Comparison of ENCODE assay signal across 8 cellular contexts in genomic region chr15:68114356-68114755, GRCh38.
DNase-seq lines count a peak whose midpoint lies in the region; ATAC-seq, FAIRE-seq and TF ChIP-seq lines count a peak whose summit lies in the region.

No MANE protein-coding gene starts in this region.

- 0% methylated on average over 1 of the region's 1 CpG for WGBS in GM23248 (ENCODE audit: low coverage in 1 of 2, low lambda C conversion rate in 2 of 2, missing lambda C conversion rate in 2 of 2), 2 experiments
- WGBS in small intestine, 3 donors, result 0% methylated on average over 1 of the region's 1 CpG

- H3K9ac ChIP-seq in GM23248 (peak overlapping the region; percentile 80), SU-DHL-6 (ENCODE audit: low read length) (0 out of 2 replicates have a peak overlapping the region, but pooled peaks have one; percentile 9), colonic mucosa (ENCODE audit: low read depth in 2 of 2, low read length in 2 of 2) (no peak overlapping the region)

- no peaks in the 10 kb centered on the region for H3K36me3 ChIP-seq in GM23248 (ENCODE audit: low read depth)
- H3K36me3 ChIP-seq in SU-DHL-6 (ENCODE audit: low read length), result no peaks in the 10 kb centered on the region
- no peaks in the 10 kb centered on the region for H3K36me3 ChIP-seq in small intestine (ENCODE audit: control insufficient read depth in 2 of 2, insufficient read depth in 2 of 2, low read length in 2 of 2)
- no peaks in the 10 kb centered on the region for H3K36me3 ChIP-seq in colonic mucosa

- H3K9me3 ChIP-seq in GM23248 (ENCODE audit: low read depth) (no peaks in the 10 kb centered on the region), SU-DHL-6 (ENCODE audit: insufficient read depth, low read length) (no peaks in the 10 kb centered on the region), small intestine (ENCODE audit: control insufficient read depth, low read depth) (no peaks in the 10 kb centered on the region), colonic mucosa (no peaks in the 10 kb centered on the region)

- H2AFZ ChIP-seq in GM23248 (peak overlapping the region; percentile 4; the same call in 1 of the 2 replicates), SU-DHL-6 (ENCODE audit: low read depth, low read length, severe bottlenecking) (no peak overlapping the region)

- DNase-seq in GM23248, result peak; percentile 68
- peak in 1 of 2 donors; percentile 8 for DNase-seq in frontal cortex (ENCODE audit: low spot score in 2 of 2)
- peak; percentile 25 for DNase-seq in small intestine
- DNase-seq in SKM-1 treated with dmso at 0.1 percent for 144 hours (lab: John Stamatoyannopoulos, UW; ENCODE audit: unreplicated experiment), result no peak
- DNase-seq in colonic mucosa, result no peak

- H4K20me1 ChIP-seq in GM23248 (ENCODE audit: insufficient read depth) (no peaks in the 10 kb centered on the region), SU-DHL-6 (ENCODE audit: low read depth, low read length) (peaks cover 6% of the 10 kb centered on the region; the same call in 1 of the 2 replicates)

- intact Hi-C loops in colonic mucosa (cut with DNase I), result no loop called here

- H3K79me2 ChIP-seq in GM23248 (ENCODE audit: insufficient read depth) (peaks cover 100% of the 10 kb centered on the region), SU-DHL-6 (ENCODE audit: insufficient read depth, low read length) (peaks cover 89% of the 10 kb centered on the region)

- H3K4me1 ChIP-seq in GM23248 (ENCODE audit: insufficient read depth), result peaks cover 26% of the 10 kb centered on the region
- H3K4me1 ChIP-seq in small intestine (ENCODE audit: control insufficient read depth in 2 of 2, insufficient read depth in 1 of 2, low read depth in 1 of 2, low read length in 1 of 2), result peaks cover 0 to 6% of the 10 kb centered on the region in 2 donors
- peaks cover 4% of the 10 kb centered on the region for H3K4me1 ChIP-seq in colonic mucosa

- ATAC-seq in GM19324 (IDR thresholded peaks at IDR 0.05; ENCODE audit: low FRiP score, unreplicated experiment), result no peak
- no peak for ATAC-seq in GM18502 (IDR thresholded peaks at IDR 0.05; ENCODE audit: poor library complexity, unreplicated experiment)

- H3K4me2 ChIP-seq in GM23248 (ENCODE audit: unreplicated experiment) (peak overlapping the region; percentile 100), SU-DHL-6 (ENCODE audit: low read depth, low read length, poor library complexity, severe bottlenecking) (peak overlapping the region; percentile 79)

- H3K27me3 ChIP-seq in GM23248 (replicated peaks; ENCODE audit: insufficient read depth), result no peaks in the 10 kb centered on the region
- H3K27me3 ChIP-seq in SU-DHL-6 (ENCODE audit: low read length), result no peaks in the 10 kb centered on the region
- no peaks in the 10 kb centered on the region for H3K27me3 ChIP-seq in small intestine (ENCODE audit: control insufficient read depth in 2 of 2, insufficient read depth in 2 of 2, low read length in 2 of 2)
- no peaks in the 10 kb centered on the region for H3K27me3 ChIP-seq in colonic mucosa

- peak; percentile 6 for FAIRE-seq in frontal cortex (lab: Jason Lieb, UNC)
- FAIRE-seq in small intestine (lab: Jason Lieb, UNC), result no peak

- peaks cover 24% of the 10 kb centered on the region for H3F3A ChIP-seq in GM23248 (ENCODE audit: insufficient read depth)
- H3F3A ChIP-seq in SU-DHL-6 (ENCODE audit: insufficient read depth), result no peaks in the 10 kb centered on the region

- TF ChIP-seq CTCF in SU-DHL-6 (IDR thresholded peaks at IDR 0.05; ENCODE audit: insufficient read depth, low read length, poor library complexity, severe bottlenecking) (no peak), colonic mucosa (IDR thresholded peaks at IDR 0.05) (no peak)

- in situ Hi-C loops in GM23248 (cut with MboI), result no loop called here

- no peaks in the 10 kb centered on the region for H3K9me2 ChIP-seq in GM23248 (ENCODE audit: insufficient read depth)
- no peaks in the 10 kb centered on the region for H3K9me2 ChIP-seq in SU-DHL-6 (replicated peaks; ENCODE audit: insufficient read depth, low read length)

- H3K4me3 ChIP-seq in GM23248 (peak overlapping the region; percentile 78), SU-DHL-6 (ENCODE audit: insufficient read depth, low read length, poor library complexity, severe bottlenecking) (peak overlapping the region; percentile 19), small intestine (ENCODE audit: low read depth in 1 of 2, low read length in 2 of 2) (no peak overlapping the region), colonic mucosa (no peak overlapping the region)

- H3K27ac ChIP-seq in GM23248 (peak overlapping the region; percentile 68), SU-DHL-6 (ENCODE audit: low read depth, low read length) (no peak overlapping the region), small intestine (ENCODE audit: low read depth in 1 of 2, low read length in 1 of 2) (no peak overlapping the region), colonic mucosa (no peak overlapping the region)

Comparison
In these comparisons a context has a peak if more than half of its experiments do, and no peak if none do; other contexts are left out.
1. DNase-seq: peak in GM23248 (single experiment) and small intestine (single experiment); none in SKM-1 treated with dmso at 0.1 percent for 144 hours (single experiment) and colonic mucosa (single experiment).
2. H3K4me3 ChIP-seq: peak in GM23248 (single experiment) and SU-DHL-6 (single experiment); none in small intestine (0 of 2) and colonic mucosa (single experiment).
3. H3K9ac ChIP-seq: peak in GM23248 (single experiment) and SU-DHL-6 (single experiment); none in colonic mucosa (0 of 2).